8 cellular contexts compared by ENCODE assay signal in the genomic region with DNA sequence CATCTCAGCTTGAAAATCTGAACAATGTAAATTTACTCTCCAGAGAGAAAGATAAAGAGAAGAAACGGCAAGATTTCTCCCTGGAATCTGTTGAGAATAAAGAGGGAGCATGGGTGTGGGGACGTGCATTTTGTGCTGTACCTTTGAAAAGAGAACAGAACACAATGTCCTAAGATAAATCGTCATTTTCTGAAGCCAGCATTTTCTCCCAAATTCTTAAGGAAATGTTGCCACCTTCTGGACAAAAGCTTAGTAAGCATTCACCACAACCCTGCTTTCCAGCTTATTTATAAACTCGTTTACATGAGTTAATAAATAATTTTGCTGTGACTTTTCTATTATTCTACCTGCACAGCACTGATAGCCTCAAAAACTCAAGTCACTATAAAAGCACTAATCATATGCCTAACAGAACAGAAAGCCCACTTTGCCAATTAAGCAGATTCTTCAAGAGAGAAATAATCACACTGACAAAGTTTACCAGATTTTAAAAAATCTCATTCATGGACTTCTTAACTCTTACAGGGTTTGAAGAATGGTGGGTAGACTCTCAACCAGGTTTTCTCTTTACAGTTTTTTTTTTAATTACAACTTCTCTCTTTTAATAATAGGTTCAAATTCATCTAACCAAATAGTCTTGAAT.
DNase-seq lines count a peak whose midpoint lies in the region; ATAC-seq and TF ChIP-seq lines count a peak whose summit lies in the region.

No MANE protein-coding gene starts in this region.

- peak; percentile 13 for DNase-seq in CD1c-positive myeloid dendritic cell (ENCODE audit: extremely low spot score)
- peak; percentile 65 for DNase-seq in RKO (ENCODE audit: low spot score)
- peak; percentile 52 for DNase-seq in fibroblast of gingiva (ENCODE audit: low read depth)
- no peak for DNase-seq in activated T-helper 1 cell treated with anti-CD3 and anti-CD28 coated beads, Interleukin-12 subunit alpha, Interleukin-12 subunit beta, Interleukin-2, Interleukin-4 antibody, amounts not matched to agents 30 ng/mL and 10 ng/mL and 1 ng/mL, durations not matched to agents 14 hours and 24 hours and 36 hours (ENCODE audit: low spot score)

- H3K79me2 ChIP-seq in parathyroid adenoma, result no peaks in the 10 kb centered on the region

- intact Hi-C loops in activated T-helper 1 cell treated with anti-CD3 and anti-CD28 coated beads, Interleukin-12 subunit alpha, Interleukin-12 subunit beta, Interleukin-2, Interleukin-4 antibody, amounts not matched to agents 30 ng/mL and 10 ng/mL and 1 ng/mL, durations not matched to agents 14 hours and 24 hours and 36 hours (cut with micrococcal nuclease), result loop anchor here (5.0 kb wide), 1 partner anchor 1059 kb away; no protein-coding TSS in a partner anchor

- no peak overlapping the region for H3K27ac ChIP-seq in parathyroid adenoma

- no peaks in the 10 kb centered on the region for H3K27me3 ChIP-seq in parathyroid adenoma (ENCODE audit: control insufficient read depth, insufficient read depth, low read length)

- no peaks in the 10 kb centered on the region for H3K36me3 ChIP-seq in parathyroid adenoma (ENCODE audit: control insufficient read depth, insufficient read depth, low read length)

- H3K4me2 ChIP-seq in parathyroid adenoma (ENCODE audit: low read length), result no peak overlapping the region

- H3K4me1 Mint-ChIP-seq in activated T-helper 1 cell treated with anti-CD3 and anti-CD28 coated beads, Interleukin-12 subunit alpha, Interleukin-12 subunit beta, Interleukin-2, Interleukin-4 antibody, amounts not matched to agents 30 ng/mL and 10 ng/mL and 1 ng/mL, durations not matched to agents 14 hours and 24 hours and 36 hours (ENCODE audit: low read depth), result no peaks in the 10 kb centered on the region

- no peak overlapping the region for H3K4me3 Mint-ChIP-seq in activated T-helper 1 cell treated with anti-CD3 and anti-CD28 coated beads, Interleukin-12 subunit alpha, Interleukin-12 subunit beta, Interleukin-2, Interleukin-4 antibody, amounts not matched to agents 30 ng/mL and 10 ng/mL and 1 ng/mL, durations not matched to agents 14 hours and 24 hours and 36 hours

- H3K27ac Mint-ChIP-seq in activated T-helper 1 cell treated with anti-CD3 and anti-CD28 coated beads, Interleukin-12 subunit alpha, Interleukin-12 subunit beta, Interleukin-2, Interleukin-4 antibody, amounts not matched to agents 30 ng/mL and 10 ng/mL and 1 ng/mL, durations not matched to agents 14 hours and 24 hours and 36 hours, result no peak overlapping the region

- H3K27me3 Mint-ChIP-seq in activated T-helper 1 cell treated with anti-CD3 and anti-CD28 coated beads, Interleukin-12 subunit alpha, Interleukin-12 subunit beta, Interleukin-2, Interleukin-4 antibody, amounts not matched to agents 30 ng/mL and 10 ng/mL and 1 ng/mL, durations not matched to agents 14 hours and 24 hours and 36 hours (ENCODE audit: insufficient read depth), result no peaks in the 10 kb centered on the region

- ATAC-seq in GM19452 (IDR thresholded peaks at IDR 0.05; ENCODE audit: unreplicated experiment), result peak; percentile 79
- no peak for ATAC-seq in activated CD4-positive, CD25-positive, alpha-beta regulatory T cell treated with anti-CD3 and anti-CD28 coated beads, Interleukin-2, amount 50 U/mL, for 24 hours

- no peak overlapping the region for H3K9ac ChIP-seq in parathyroid adenoma

- no peak overlapping the region for H3K4me3 ChIP-seq in parathyroid adenoma (ENCODE audit: low read depth, low read length)

- H2AFZ ChIP-seq in parathyroid adenoma, result no peak overlapping the region

- H3K9me3 ChIP-seq in parathyroid adenoma (ENCODE audit: control insufficient read depth, low read length), result no peaks in the 10 kb centered on the region

- H3K9me3 Mint-ChIP-seq in activated T-helper 1 cell treated with anti-CD3 and anti-CD28 coated beads, Interleukin-12 subunit alpha, Interleukin-12 subunit beta, Interleukin-2, Interleukin-4 antibody, amounts not matched to agents 30 ng/mL and 10 ng/mL and 1 ng/mL, durations not matched to agents 14 hours and 24 hours and 36 hours, result no peaks in the 10 kb centered on the region

- no peaks in the 10 kb centered on the region for H3K36me3 Mint-ChIP-seq in activated T-helper 1 cell treated with anti-CD3 and anti-CD28 coated beads, Interleukin-12 subunit alpha, Interleukin-12 subunit beta, Interleukin-2, Interleukin-4 antibody, amounts not matched to agents 30 ng/mL and 10 ng/mL and 1 ng/mL, durations not matched to agents 14 hours and 24 hours and 36 hours (ENCODE audit: low read depth)

- H3K4me1 ChIP-seq in parathyroid adenoma, result no peaks in the 10 kb centered on the region

- TF ChIP-seq CTCF in LNCAP (IDR thresholded peaks at IDR 0.05), result peak; percentile 63
- TF ChIP-seq CTCF in parathyroid adenoma (IDR thresholded peaks at IDR 0.05), result peak; percentile 55
